Comparison of ENCODE assay signal across 3 cellular contexts in genomic region chr14:97143011-97143410, GRCh38.
"Had no signal": no experiment of that assay in that cellular context is flagged by ENCODE, and none has a peak within 500 bp of the region (broad histone marks: within the 10 kb centered on the region; RNA-seq: fewer than 3 reads in every experiment).

No MANE protein-coding gene starts in this region.

- DNase-seq: GDM1, GF-D8 had no signal

- H3K4me3 ChIP-seq: GM12878 had no signal

- ATAC-seq: GM12878 had no signal
